ENCODE assay signal across 17 cellular contexts in the genomic region with DNA sequence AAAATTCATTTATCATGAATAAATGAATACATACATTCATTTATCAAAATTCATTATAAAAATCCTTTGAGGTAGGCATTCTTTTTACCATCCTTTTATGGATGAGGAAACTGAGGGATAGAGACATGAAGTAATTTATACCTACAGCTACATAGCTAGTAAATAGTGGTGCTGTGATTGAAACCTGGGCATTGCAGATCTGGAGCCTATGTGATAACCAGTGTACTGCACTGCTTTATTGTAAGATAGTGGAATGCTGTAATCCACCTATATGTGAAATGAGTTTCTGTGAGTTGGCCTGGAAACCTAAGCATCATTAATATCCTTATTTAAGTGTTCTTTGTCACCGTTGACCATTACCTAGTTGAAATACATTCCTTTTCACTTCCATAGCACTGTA. TPM values are rescaled to one million over a fixed set of nuclear protein-coding genes. Genes with fewer than 3 reads are reported as not detected.
DNase-seq lines count a peak whose midpoint lies in the region; ATAC-seq, FAIRE-seq and TF ChIP-seq lines count a peak whose summit lies in the region.
"Had no signal": no experiment of that assay in that cellular context is flagged by ENCODE, and none has a peak within 500 bp of the region (broad histone marks: within the 10 kb centered on the region; RNA-seq: fewer than 3 reads in every experiment).

No MANE protein-coding gene starts in this region.

- peaks cover 7 to 67% (median 53%) of the 10 kb centered on the region in 3 experiments for H3K36me3 Mint-ChIP-seq in H9 (ENCODE audit: insufficient read depth in 1 of 3, low read depth in 3 of 3)
- peaks cover 7% of the 10 kb centered on the region for H3K36me3 Mint-ChIP-seq in endothelial cell (ENCODE audit: low read depth, unreplicated experiment)
- H3K36me3 Mint-ChIP-seq in neural crest cell (ENCODE audit: low read depth) = peaks cover 8% of the 10 kb centered on the region

- H2BK20ac ChIP-seq in H9 (ENCODE audit: low read depth, low read length, poor library complexity, severe bottlenecking) = no peak overlapping the region

- no TSS peak for BruUV-seq in GM12878 (replicated peaks; lab: Mats Ljungman, UMichigan)

- H3K27ac Mint-ChIP-seq in H9 (peak overlapping the region in 2 of 3 experiments; percentile 63 to 74; a peak in 3 of 7 replicates), endothelial cell (ENCODE audit: unreplicated experiment) (peak overlapping the region; percentile 39), neural crest cell (ENCODE audit: unreplicated experiment) (no peak overlapping the region)
- H3K27ac Mint-ChIP-seq: B cell; CD8-positive, alpha-beta T cell had no signal

- no peak overlapping the region for H3K9ac ChIP-seq in H9 (ENCODE audit: extremely low read depth, insufficient read length, low read length)
- H3K9ac ChIP-seq in GM12878 (ENCODE audit: control insufficient read depth, insufficient read depth, low read length) = no peak overlapping the region
- H3K9ac ChIP-seq: BLaER1 treated with 17β-estradiol and CSF1 and Interleukin-3, amounts not matched to agents 10 nM and 100 nM had no signal

- peaks cover 79% of the 10 kb centered on the region for H3K79me2 ChIP-seq in H9 (ENCODE audit: insufficient read depth, low read length)
- H3K79me2 ChIP-seq in GM12878 (ENCODE audit: control insufficient read depth, insufficient read depth, low read length) = peaks cover 87% of the 10 kb centered on the region

- H2BK120ac ChIP-seq in H9 (ENCODE audit: low read depth, low read length, poor library complexity, severe bottlenecking) = no peak overlapping the region

- H3K9me3 Mint-ChIP-seq in H9 (peaks cover 0 to under 1% of the 10 kb centered on the region in 2 experiments; a peak in 1 of 5 replicates), endothelial cell (ENCODE audit: unreplicated experiment) (no peaks in the 10 kb centered on the region), neural crest cell (no peaks in the 10 kb centered on the region)
- H3K9me3 Mint-ChIP-seq: CD8-positive, alpha-beta T cell had no signal

- no peak overlapping the region for H2BK5ac ChIP-seq in H9 (ENCODE audit: insufficient read length, low read length)

- H3K4me2 ChIP-seq in H9 (ENCODE audit: insufficient read depth, insufficient read length, low read length) (no peak overlapping the region), GM12878 (ENCODE audit: control insufficient read depth, insufficient read depth) (peak overlapping the region; percentile 50; the same call in 1 of the 2 replicates)

- no peaks in the 10 kb centered on the region for H3K9me3 ChIP-seq in H9 (ENCODE audit: control insufficient read depth, low read depth, low read length)
- H3K9me3 ChIP-seq in GM12878 (replicated peaks; ENCODE audit: control insufficient read depth, insufficient read depth, low read length) = no peaks in the 10 kb centered on the region
- no peaks in the 10 kb centered on the region for H3K9me3 ChIP-seq in tibial artery
- H3K9me3 ChIP-seq: BLaER1 treated with 17β-estradiol and CSF1 and Interleukin-3, amounts not matched to agents 10 nM and 100 nM; HAP-1 had no signal

- H3K36me3 ChIP-seq in GM12878 (ENCODE audit: control insufficient read depth in 2 of 2, insufficient read depth in 2 of 2, low read length in 1 of 2) (peaks cover 0 to 3% of the 10 kb centered on the region in 2 experiments; a peak in 1 of 4 replicates), tibial artery (no peaks in the 10 kb centered on the region)
- H3K36me3 ChIP-seq: HAP-1 had no signal

- no peak for TF ChIP-seq POLR2A in GM12878 (IDR thresholded peaks at IDR 0.05; ENCODE audit: low read depth, low read length)

- peaks cover 2% of the 10 kb centered on the region for H3K23me2 ChIP-seq in H9 (ENCODE audit: insufficient read length, low read depth, low read length, poor library complexity, severe bottlenecking)

- TF ChIP-seq CTCF in H9 (conservative IDR thresholded peaks at IDR 0.05) (no peak), GM12878 (IDR thresholded peaks at IDR 0.05 in 2 of 3, conservative IDR thresholded peaks at IDR 0.05 in 1 of 3; ENCODE audit: control insufficient read depth in 2 of 3, extremely low read depth in 1 of 3, insufficient read depth in 1 of 3, low read depth in 3 of 3, low read length in 3 of 3) (no peak), endothelial cell (IDR thresholded peaks at IDR 0.05; ENCODE audit: unreplicated experiment) (no peak), neural crest cell (conservative IDR thresholded peaks at IDR 0.05) (no peak), tibial artery (IDR thresholded peaks at IDR 0.05) (no peak)

- TF ChIP-seq RAD21 in GM12878 (IDR thresholded peaks at IDR 0.05; ENCODE audit: insufficient read depth, low read depth, low read length) = no peak

- intact Hi-C loops in GM12878 (cut with micrococcal nuclease; ENCODE audit: unreplicated experiment) (loop anchor here (2.0 to 10.0 kb wide), 2 partner anchors 22 to 358 kb away; partner anchors contain the start of gene HIPK3), tibial artery (cut with DNase I; ENCODE audit: low total_unique reads) (no loop called here), head of caudate nucleus (cut with DNase I) (loop anchor here (10.0 kb wide), 1 partner anchor 148 kb away; no protein-coding TSS in a partner anchor)

- no peak for FAIRE-seq in GM12878 (lab: Jason Lieb, UNC)
- FAIRE-seq: G401.6, HTR-8/SVneo had no signal

- no peak for TF ChIP-seq EP300 in GM12878 (IDR thresholded peaks at IDR 0.05; ENCODE audit: borderline replicate concordance in 1 of 2, control insufficient read depth in 1 of 2, low read depth in 2 of 2, low read length in 2 of 2)

- no peak overlapping the region for H2BK15ac ChIP-seq in H9 (ENCODE audit: low read depth, low read length)

- no peak overlapping the region for H4K8ac ChIP-seq in H9 (replicated peaks; ENCODE audit: insufficient read length, low read depth, low read length)

- RAD21 ChIA-PET in GM12878 (lab: Charles Lee; ENCODE audit: unreplicated experiment) = interaction anchor here (1.2 kb wide), 1 partner anchor 313 kb away, joined by 3 read pairs; the partner anchor contains the start of gene EIF3M

- CTCF ChIA-PET in GM12878 (lab: Yijun Ruan, JAX) = interaction anchor here (0.7 to 6.3 kb wide), 4 partner anchors 11 to 167 kb away, joined by 3 to 41 read pairs (median 22); no protein-coding TSS in a partner anchor

- no peak overlapping the region for H3K27ac ChIP-seq in H9 (ENCODE audit: insufficient read length, low read depth, low read length)
- H3K27ac ChIP-seq in GM12878 (ENCODE audit: control insufficient read depth, insufficient read depth) = peak overlapping the region; percentile 3; the same call in 1 of the 2 replicates
- no peak overlapping the region for H3K27ac ChIP-seq in tibial artery
- H3K27ac ChIP-seq: BLaER1 treated with 17β-estradiol and CSF1 and Interleukin-3, amounts not matched to agents 10 nM and 100 nM had no signal

- WGBS in H9 (ENCODE audit: extremely low coverage, insufficient read length, low lambda C conversion rate) = no CpG with 5 or more reads among the region's 1 CpG
- WGBS in GM12878 (ENCODE audit: insufficient coverage, insufficient replicate concordance, low lambda C conversion rate, missing lambda C conversion rate) = 41% methylated on average over 1 of the region's 1 CpG

- H4K20me1 ChIP-seq in H9 (ENCODE audit: control insufficient read depth, insufficient read depth, insufficient read length) = no peaks in the 10 kb centered on the region
- H4K20me1 ChIP-seq in GM12878 (ENCODE audit: control insufficient read depth, insufficient read depth) = no peaks in the 10 kb centered on the region

- no peaks in the 10 kb centered on the region for H3K27me3 ChIP-seq in H9 (ENCODE audit: insufficient read depth, low read length)
- no peaks in the 10 kb centered on the region for H3K27me3 ChIP-seq in GM12878 (replicated peaks in 1 of 2; ENCODE audit: control insufficient read depth in 2 of 2, insufficient read depth in 2 of 2, low read length in 1 of 2)
- no peaks in the 10 kb centered on the region for H3K27me3 ChIP-seq in tibial artery
- H3K27me3 ChIP-seq: BLaER1 treated with 17β-estradiol and CSF1 and Interleukin-3, amounts not matched to agents 10 nM and 100 nM had no signal

- H2AK5ac ChIP-seq in H9 (ENCODE audit: insufficient read length, low read length) = no peak overlapping the region

- SMC1A ChIA-PET in GM12878 (lab: Charles Lee; ENCODE audit: uncharacterized antibody, unreplicated experiment) = interaction anchor here (0.6 to 7.4 kb wide), 5 partner anchors 10 to 167 kb away, joined by 3 to 47 read pairs (median 7); no protein-coding TSS in a partner anchor

- no peak overlapping the region for H3K23ac ChIP-seq in H9 (ENCODE audit: insufficient read length, low read depth, low read length)

- DNase-seq in H9 (no peak), GM12878 (ENCODE audit: low read depth, low spot score) (no peak), endothelial cell (ENCODE audit: low spot score) (no peak), neural crest cell (ENCODE audit: low read depth, low spot score) (no peak), tibial artery (no peak), head of caudate nucleus (no peak), NCI-H2081 (lab: John Stamatoyannopoulos, UW) (no peak)
- DNase-seq: Calu3; CD8-positive, alpha-beta T cell; GOT3; IMR-90; KBM-7 had no signal

- H4K91ac ChIP-seq in H9 (ENCODE audit: insufficient read length, low read depth, low read length) = no peak overlapping the region

- H3K79me1 ChIP-seq in H9 (ENCODE audit: insufficient read depth, low read depth, low read length, poor library complexity, severe bottlenecking) = peaks cover 2% of the 10 kb centered on the region

- in situ Hi-C loops in GM12878 (cut with MboI) = no loop called here

- no peak overlapping the region for H3K14ac ChIP-seq in H9 (ENCODE audit: insufficient read depth, low read length)

- H3K4me1 ChIP-seq in H9 (ENCODE audit: insufficient read depth, low read length) (peaks cover 11% of the 10 kb centered on the region), GM12878 (ENCODE audit: control insufficient read depth, insufficient read depth, low read length) (peaks cover 22% of the 10 kb centered on the region), tibial artery (peaks cover 0 to 14% (median 6%) of the 10 kb centered on the region in 4 donors)

- H3K56ac ChIP-seq in H9 (ENCODE audit: insufficient read length, low read depth, low read length) = no peak overlapping the region

- POLR2A ChIA-PET in GM12878 (lab: Charles Lee) = interaction anchor here (0.9 to 1.3 kb wide), 3 partner anchors 17 to 42 kb away, joined by 3 read pairs; no protein-coding TSS in a partner anchor

- H3K4me3 ChIP-seq in GM12878 (no peak overlapping the region), tibial artery (no peak overlapping the region)
- H3K4me3 ChIP-seq: BLaER1 treated with 17β-estradiol and CSF1 and Interleukin-3, amounts not matched to agents 10 nM and 100 nM; HAP-1 had no signal

- H3K4me3 Mint-ChIP-seq in H9 (no peak overlapping the region; a peak in 1 of 5 replicates), endothelial cell (ENCODE audit: unreplicated experiment) (peak overlapping the region; percentile 27), neural crest cell (peak overlapping the region; percentile 56)
- H3K4me3 Mint-ChIP-seq: B cell; CD8-positive, alpha-beta T cell had no signal

- H2BK12ac ChIP-seq in H9 (ENCODE audit: insufficient read length, low read depth, low read length) = no peak overlapping the region

- no peak overlapping the region for H3T11ph ChIP-seq in H9 (ENCODE audit: low read length)

- H3K4ac ChIP-seq in H9 (ENCODE audit: low read depth, low read length) = no peak overlapping the region

- H3K18ac ChIP-seq in H9 (ENCODE audit: insufficient read length, low read depth, low read length) = no peak overlapping the region

- H3K27me3 Mint-ChIP-seq in H9 (ENCODE audit: low read depth) (no peaks in the 10 kb centered on the region; the same call in 1 of the 2 replicates), endothelial cell (ENCODE audit: unreplicated experiment) (peaks cover under 1% of the 10 kb centered on the region), neural crest cell (ENCODE audit: low read depth) (no peaks in the 10 kb centered on the region)
- H3K27me3 Mint-ChIP-seq: B cell had no signal

- no peak for ATAC-seq in GM12878
- ATAC-seq: CD8-positive, alpha-beta T cell had no signal

- H3K4me1 Mint-ChIP-seq in H9 = peaks cover 56 to 65% of the 10 kb centered on the region in 2 experiments
- H3K4me1 Mint-ChIP-seq in endothelial cell (ENCODE audit: unreplicated experiment) = peaks cover 60% of the 10 kb centered on the region
- H3K4me1 Mint-ChIP-seq in neural crest cell = peaks cover 39% of the 10 kb centered on the region

- no peak overlapping the region for H2AFZ ChIP-seq in H9 (ENCODE audit: low read length)
- no peak overlapping the region for H2AFZ ChIP-seq in GM12878 (ENCODE audit: control insufficient read depth, low read depth, low read length)

- no peak overlapping the region for H4K5ac ChIP-seq in H9 (ENCODE audit: insufficient read length, low read depth, low read length)

RNA-seq across cellular contexts. Expression of gene QSER1, which starts 4.5 kb away (rescaled TPM):
- total RNA-seq in H9 (2021) (128 and 139 TPM in 2 replicates), GM12878 (2014; rRNA removed) (12.8 and 13.1 TPM in 2 replicates), GM12878 (2014; rRNA removed; fragmentation: Illumina TruSeq; extraction: Trizol) (11.8 and 14.0 TPM in 2 replicates), GM12878 (2021) (13.9 and 15.0 TPM in 2 replicates), endothelial cell (ENCODE audit: unreplicated experiment) (57.4 TPM), neural crest cell (59.4 and 65.7 TPM in 2 replicates)
- 117 and 122 TPM in 2 replicates for total RNA-seq in GM12878 (2013; cell fraction: nucleolus; rRNA removed)
- 3.2 TPM for polyA plus RNA-seq in GM12878 (2011; ENCODE audit: low read depth)
- polyA plus RNA-seq in GM12878 (2011; rRNA removed) (12.8 and 20.3 TPM in 2 replicates), GM12878 (2014; fragmentation: Illumina TruSeq; extraction: Trizol) (14.4 and 16.6 TPM in 2 replicates), GM12878 (2014; fragmentation: Nextera tagmentation; extraction: Ambion mirVana) (1 to 10 TPM; 2.1 to 2.9 TPM), GM12878 (2014; rRNA removed) (5.7 and 7.0 TPM in 2 replicates), GM12878 (2016; fragmentation: Nextera tagmentation; extraction: Ambion mirVana) (1 to 10 TPM; 3.8 to 4.5 TPM)
- 5.4 and 7.5 TPM in 2 replicates for polyA plus RNA-seq in GM12878 (2011; cell fraction: cytosol; rRNA removed)
- polyA plus RNA-seq in GM12878 (2011; cell fraction: nucleus; rRNA removed) = 21.0 and 21.2 TPM in 2 replicates
- 4.4 and 6.1 TPM in 2 replicates for polyA plus RNA-seq in GM12878 (2012)
- 40.2 and 49.3 TPM in 2 replicates for polyA minus RNA-seq in GM12878 (2011; rRNA and poly(A)+ RNA removed)
- 13.6 and 14.6 TPM in 2 replicates for polyA minus RNA-seq in GM12878 (2011; cell fraction: cytosol; rRNA and poly(A)+ RNA removed)
- 21.6 and 33.8 TPM in 2 replicates for polyA minus RNA-seq in GM12878 (2011; cell fraction: nucleus; rRNA and poly(A)+ RNA removed)

Comparison
In these comparisons a context has a peak if more than half of its experiments do, and no peak if none do; other contexts are left out.
1. H3K4me3 Mint-ChIP-seq: peak in endothelial cell (single experiment) and neural crest cell (single experiment); none in H9 (0 of 2).